Comparison of ENCODE assay signal across 1 cellular context in genomic region chr14:67695394-67695949, GRCh38.
TF ChIP-seq lines count a peak whose summit lies in the region.

Gene RDH11 (minus strand): TSS chr14:67695764. CDS start chr14:67695703, 61 bp downstream.

TF ChIP-seq in HepG2, 621 proteins besides CTCF, POLR2A, EP300 and RAD21 (continued from another document and continues in another):
- TF ChIP-seq ZNF331 (CRISPR knock-in tag; IDR thresholded peaks at IDR 0.05): peak; percentile 74
- TF ChIP-seq PITX1 (CRISPR knock-in tag; IDR thresholded peaks at IDR 0.05): 0 out of 2 replicates have a peak, but pooled peaks have one; percentile 9
- TF ChIP-seq CCDC6 (CRISPR knock-in tag; IDR thresholded peaks at IDR 0.05): peak; percentile 43; the same call in 1 of the 2 replicates
- no peak for TF ChIP-seq ZNF580 (CRISPR knock-in tag; IDR thresholded peaks at IDR 0.05; ENCODE audit: borderline replicate concordance, low read depth)
- TF ChIP-seq CSRNP1 (CRISPR knock-in tag; IDR thresholded peaks at IDR 0.05): no peak
- no peak for TF ChIP-seq AKAP8 (CRISPR knock-in tag; IDR thresholded peaks at IDR 0.05)
- no peak for TF ChIP-seq ZNF33A (CRISPR knock-in tag; IDR thresholded peaks at IDR 0.05; ENCODE audit: borderline replicate concordance)
- TF ChIP-seq GMEB1 (CRISPR knock-in tag; IDR thresholded peaks at IDR 0.05; ENCODE audit: borderline replicate concordance): peak; percentile 51; the same call in 1 of the 2 replicates
- no peak for TF ChIP-seq ZNF562 (CRISPR knock-in tag; IDR thresholded peaks at IDR 0.05; ENCODE audit: borderline replicate concordance)
- peak; percentile 52; the same call in 1 of the 2 replicates for TF ChIP-seq CREBL2 (CRISPR knock-in tag; IDR thresholded peaks at IDR 0.05; ENCODE audit: borderline replicate concordance)
- TF ChIP-seq SNAPC2 (CRISPR knock-in tag; IDR thresholded peaks at IDR 0.05): 0 out of 2 replicates have a peak, but pooled peaks have one; percentile 79
- no peak for TF ChIP-seq ZSCAN12 (CRISPR knock-in tag; IDR thresholded peaks at IDR 0.05)
- peak; percentile 19; the same call in 1 of the 2 replicates for TF ChIP-seq POGZ (CRISPR knock-in tag; IDR thresholded peaks at IDR 0.05)
- no peak for TF ChIP-seq NR1H2 (CRISPR knock-in tag; IDR thresholded peaks at IDR 0.05; ENCODE audit: borderline replicate concordance, low read depth)
- peak; percentile 71; the same call in 1 of the 2 replicates for TF ChIP-seq ZNF34 (CRISPR knock-in tag; IDR thresholded peaks at IDR 0.05; ENCODE audit: borderline replicate concordance)
- no peak for TF ChIP-seq NFIB (CRISPR knock-in tag; IDR thresholded peaks at IDR 0.05; ENCODE audit: borderline replicate concordance)
- TF ChIP-seq ZMAT3 (CRISPR knock-in tag; conservative IDR thresholded peaks at IDR 0.05): no peak
- TF ChIP-seq ISL2 (CRISPR knock-in tag; IDR thresholded peaks at IDR 0.05): peak; percentile 36; the same call in 1 of the 2 replicates
- peak; percentile 98 for TF ChIP-seq THAP11 (CRISPR knock-in tag; IDR thresholded peaks at IDR 0.05)
- no peak for TF ChIP-seq MED13 (CRISPR knock-in tag; IDR thresholded peaks at IDR 0.05)
- peak; percentile 56 for TF ChIP-seq SUZ12 (IDR thresholded peaks at IDR 0.05; ENCODE audit: low read depth, low read length)
- no peak for TF ChIP-seq ZC3H13 (CRISPR knock-in tag; IDR thresholded peaks at IDR 0.05)
- no peak for TF ChIP-seq NCOA5 (CRISPR knock-in tag; IDR thresholded peaks at IDR 0.05)
- TF ChIP-seq FOSL2 (CRISPR knock-in tag; IDR thresholded peaks at IDR 0.05): peak; percentile 41; the same call in 1 of the 2 replicates
- no peak for TF ChIP-seq ZNF275 (CRISPR knock-in tag; IDR thresholded peaks at IDR 0.05; ENCODE audit: borderline replicate concordance)
- 0 out of 2 replicates have a peak, but pooled peaks have one; percentile 23 for TF ChIP-seq MIXL1 (CRISPR knock-in tag; IDR thresholded peaks at IDR 0.05)
- peak; percentile 42; the same call in 1 of the 2 replicates for TF ChIP-seq ETV5 (CRISPR knock-in tag; IDR thresholded peaks at IDR 0.05; ENCODE audit: borderline replicate concordance)
- no peak for TF ChIP-seq ZNF619 (CRISPR knock-in tag; IDR thresholded peaks at IDR 0.05)
- TF ChIP-seq U2AF2 (IDR thresholded peaks at IDR 0.05; ENCODE audit: low read depth, low read length): no peak
- peak; percentile 86 for TF ChIP-seq HCFC1 (IDR thresholded peaks at IDR 0.05; ENCODE audit: low read depth, low read length)
- no peak for TF ChIP-seq BHLHE40 (IDR thresholded peaks at IDR 0.05; ENCODE audit: low read length)
- no peak for TF ChIP-seq SRSF4 (IDR thresholded peaks at IDR 0.05; ENCODE audit: low read depth, low read length, poor library complexity, severe bottlenecking)
- TF ChIP-seq SOX5 (CRISPR knock-in tag; IDR thresholded peaks at IDR 0.05; ENCODE audit: borderline replicate concordance): peak; percentile 15; the same call in 1 of the 2 replicates
- no peak for TF ChIP-seq JUND (CRISPR knock-in tag; IDR thresholded peaks at IDR 0.05)
- TF ChIP-seq PLRG1 (conservative IDR thresholded peaks at IDR 0.05): no peak
- TF ChIP-seq ARID3A (IDR thresholded peaks at IDR 0.05; ENCODE audit: low read depth, low read length): no peak
- no peak for TF ChIP-seq ZBTB1 (CRISPR knock-in tag; IDR thresholded peaks at IDR 0.05; ENCODE audit: borderline replicate concordance)
- no peak for TF ChIP-seq MTF2 (CRISPR knock-in tag; IDR thresholded peaks at IDR 0.05; ENCODE audit: borderline replicate concordance)
- TF ChIP-seq NR3C1 (CRISPR knock-in tag; IDR thresholded peaks at IDR 0.05): no peak
- TF ChIP-seq SP1 (IDR thresholded peaks at IDR 0.05): no peak
- TF ChIP-seq SP1 (CRISPR knock-in tag; IDR thresholded peaks at IDR 0.05): peak; percentile 74
- TF ChIP-seq DRAP1 (CRISPR knock-in tag; IDR thresholded peaks at IDR 0.05): peak; percentile 77; the same call in 1 of the 2 replicates
- no peak for TF ChIP-seq ARHGAP35 (CRISPR knock-in tag; IDR thresholded peaks at IDR 0.05; ENCODE audit: borderline replicate concordance)
- TF ChIP-seq ZNF552 (CRISPR knock-in tag; IDR thresholded peaks at IDR 0.05; ENCODE audit: borderline replicate concordance): no peak
- no peak for TF ChIP-seq ZNF75D (CRISPR knock-in tag; IDR thresholded peaks at IDR 0.05; ENCODE audit: borderline replicate concordance)
- no peak for TF ChIP-seq SOX13 (IDR thresholded peaks at IDR 0.05)
- peak in 1 of 2 experiments; percentile 11; a peak in 1 of 4 replicates for TF ChIP-seq SOX13 (CRISPR knock-in tag; conservative IDR thresholded peaks at IDR 0.05 in 1 of 2, IDR thresholded peaks at IDR 0.05 in 1 of 2)
- no peak for TF ChIP-seq GLI4 (CRISPR knock-in tag; IDR thresholded peaks at IDR 0.05; ENCODE audit: borderline replicate concordance)
- no peak for TF ChIP-seq MAZ (IDR thresholded peaks at IDR 0.05; ENCODE audit: borderline replicate concordance, low read depth, low read length)
- no peak for TF ChIP-seq MAZ (CRISPR knock-in tag; IDR thresholded peaks at IDR 0.05; ENCODE audit: low read depth)
- no peak for TF ChIP-seq TBP (CRISPR knock-in tag; IDR thresholded peaks at IDR 0.05)
- TF ChIP-seq SIN3B (IDR thresholded peaks at IDR 0.05; ENCODE audit: low read length): no peak
- TF ChIP-seq MTF1 (CRISPR knock-in tag; IDR thresholded peaks at IDR 0.05): no peak
- TF ChIP-seq KDM1A (CRISPR knock-in tag; IDR thresholded peaks at IDR 0.05): no peak
- TF ChIP-seq PHF20 (CRISPR knock-in tag; IDR thresholded peaks at IDR 0.05): peak; percentile 17; the same call in 1 of the 2 replicates
- TF ChIP-seq TFE3 (CRISPR knock-in tag; IDR thresholded peaks at IDR 0.05): no peak
- no peak; the same call in 1 of the 2 replicates for TF ChIP-seq ZNF280B (CRISPR knock-in tag; IDR thresholded peaks at IDR 0.05; ENCODE audit: borderline replicate concordance)
- no peak for TF ChIP-seq CCAR2 (optimal IDR thresholded peaks at IDR 0.05; ENCODE audit: low read depth, low read length)
- no peak for TF ChIP-seq ATF7 (IDR thresholded peaks at IDR 0.05)
- TF ChIP-seq ATF7 (CRISPR knock-in tag; IDR thresholded peaks at IDR 0.05): no peak
- no peak for TF ChIP-seq DNMT1 (CRISPR knock-in tag; IDR thresholded peaks at IDR 0.05)
- peak; percentile 61; the same call in 1 of the 3 replicates for TF ChIP-seq MXI1 (IDR thresholded peaks at IDR 0.05; ENCODE audit: borderline replicate concordance, low read depth, low read length)
- TF ChIP-seq HDAC1 (CRISPR knock-in tag; IDR thresholded peaks at IDR 0.05): peak; percentile 48
- peak; percentile 62; the same call in 1 of the 2 replicates for TF ChIP-seq GATA4 (IDR thresholded peaks at IDR 0.05; ENCODE audit: borderline replicate concordance, low read depth)
- TF ChIP-seq SRSF9 (IDR thresholded peaks at IDR 0.05; ENCODE audit: borderline replicate concordance, insufficient read depth, low read depth, low read length, poor library complexity, severe bottlenecking): no peak
- TF ChIP-seq ZBTB26 (CRISPR knock-in tag; IDR thresholded peaks at IDR 0.05; ENCODE audit: borderline replicate concordance): 0 out of 2 replicates have a peak, but pooled peaks have one; percentile 27
- no peak for TF ChIP-seq ZNF772 (CRISPR knock-in tag; IDR thresholded peaks at IDR 0.05)
- TF ChIP-seq ZNF501 (CRISPR knock-in tag; IDR thresholded peaks at IDR 0.05): peak; percentile 16; the same call in 1 of the 2 replicates
- no peak for TF ChIP-seq ZNF260 (CRISPR knock-in tag; IDR thresholded peaks at IDR 0.05; ENCODE audit: borderline replicate concordance, low read depth)
- no peak; the same call in 1 of the 2 replicates for TF ChIP-seq NRL (CRISPR knock-in tag; IDR thresholded peaks at IDR 0.05; ENCODE audit: borderline replicate concordance)
